In the genomic region with DNA sequence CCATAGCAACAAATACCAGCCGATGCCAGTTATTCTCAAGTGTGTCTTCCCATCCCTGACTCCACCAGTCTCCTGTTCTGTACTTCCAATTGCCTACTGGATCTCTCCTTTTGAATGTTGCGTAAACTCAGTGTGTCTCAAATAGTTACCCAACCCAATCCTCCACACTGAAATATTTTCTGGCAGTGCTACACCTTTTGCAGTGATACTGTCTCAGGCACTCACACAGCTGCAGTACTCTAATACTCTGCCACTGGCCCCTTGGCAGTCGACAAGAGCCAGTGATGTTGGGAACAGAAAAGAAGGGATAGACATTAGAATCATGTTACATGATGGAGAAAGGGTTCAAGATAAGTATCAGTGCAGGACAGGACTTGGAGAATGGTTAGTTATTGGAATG, we compare ENCODE assay signal across 24 cellular contexts.
"Had no signal": no experiment of that assay in that cellular context is flagged by ENCODE, and none has a peak within 500 bp of the region (broad histone marks: within the 10 kb centered on the region; RNA-seq: fewer than 3 reads in every experiment).

No MANE protein-coding gene starts in this region.

- H3K4me3 ChIP-seq: lower lobe of right lung, pancreas, prostate gland, sigmoid colon, smooth muscle cell, tibial nerve, uterus had no signal

- DNase-seq: hippocampal formation; kidney glomerular epithelial cell; left cardiac atrium; lower lobe of right lung; mammary epithelial cell; mesenchymal stem cell; naive thymus-derived CD8-positive, alpha-beta T cell; nucleus accumbens; pancreas; posterior cingulate gyrus; retina; right cardiac atrium; sigmoid colon; stimulated activated CD4-positive, alpha-beta T cell treated with anti-CD3 and anti-CD28 coated beads, Interleukin-1b, Interleukin-23, amount 100 ng/mL, for 48 hours; stimulated activated CD4-positive, alpha-beta T cell treated with anti-CD3 and anti-CD28 coated beads, Interleukin-2, amount 100 ng/mL, for 48 hours; stimulated activated CD4-positive, alpha-beta T cell treated with anti-CD3 and anti-CD28 coated beads, Interleukin-4, amount 100 ng/mL, for 4 hours; stimulated activated CD8-positive, alpha-beta memory T cell treated with anti-CD3 and anti-CD28 coated beads, Interleukin-4, amount 100 ng/mL, for 48 hours; stimulated activated naive CD4-positive, alpha-beta T cell treated with Interleukin-2 at 50 U/mL for 16 hours; stimulated activated naive CD8-positive, alpha-beta T cell treated with anti-CD3 and anti-CD28 coated beads, Interleukin-15, amount 100 ng/mL, for 72 hours; substantia nigra; uterus had no signal
